ENCODE assay signal across 11 cellular contexts in the genomic region with DNA sequence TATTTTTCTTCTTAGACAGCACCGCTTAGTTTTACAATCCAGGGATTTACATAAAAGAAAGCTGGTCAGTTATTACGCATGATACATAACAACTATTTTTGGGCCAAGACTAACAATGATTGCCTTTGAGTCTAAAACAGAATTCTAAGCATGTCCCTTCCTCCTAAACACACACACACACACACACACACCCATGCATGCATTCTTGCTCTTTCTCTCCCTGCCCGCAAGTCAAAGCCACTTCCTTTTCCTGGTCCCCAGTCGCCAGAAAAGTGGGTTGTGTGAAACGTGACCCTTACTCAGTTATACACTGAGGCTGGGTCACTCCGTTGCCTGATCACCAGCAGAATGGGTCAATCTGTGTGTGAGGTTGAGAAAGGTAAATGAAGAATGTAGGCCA. TPM values are rescaled to one million over a fixed set of nuclear protein-coding genes. Genes with fewer than 3 reads are reported as not detected.
A peak's percentile ranks its signal among the peaks of the same experiment; 100 is the strongest.
DNase-seq lines count a peak whose midpoint lies in the region; ATAC-seq and TF ChIP-seq lines count a peak whose summit lies in the region.
"Had no signal": no experiment of that assay in that cellular context is flagged by ENCODE, and none has a peak within 500 bp of the region (broad histone marks: within the 10 kb centered on the region; RNA-seq: fewer than 3 reads in every experiment).

No MANE protein-coding gene starts in this region.

- H3K9ac ChIP-seq in IMR-90 (ENCODE audit: low read depth, low read length): no peak overlapping the region

- H3K27ac ChIP-seq in IMR-90 (ENCODE audit: insufficient read depth, low read length) (peak overlapping the region; percentile 63), gastroesophageal sphincter (peak overlapping the region in 2 of 4 donors; percentile 12 to 17)

- H3K27me3 ChIP-seq in IMR-90 (ENCODE audit: control insufficient read depth, insufficient read depth, low read length) (no peaks in the 10 kb centered on the region), gastroesophageal sphincter (no peaks in the 10 kb centered on the region)

- peak overlapping the region; percentile 63; the same call in 1 of the 2 replicates for H2BK120ac ChIP-seq in IMR-90 (ENCODE audit: low read depth, low read length)

- H3K27ac Mint-ChIP-seq in activated T-helper 1 cell treated with anti-CD3 and anti-CD28 coated beads, Interleukin-12 subunit alpha, Interleukin-12 subunit beta, Interleukin-2, Interleukin-4 antibody, amounts not matched to agents 30 ng/mL and 10 ng/mL and 1 ng/mL, durations not matched to agents 14 hours and 24 hours and 36 hours: no peak overlapping the region
- H3K27ac Mint-ChIP-seq: HFFc6 had no signal

- peaks cover 8% of the 10 kb centered on the region; the same call in 1 of the 2 replicates for H3K36me3 ChIP-seq in IMR-90 (ENCODE audit: control insufficient read depth, insufficient read depth, low read length)
- H3K36me3 ChIP-seq in gastroesophageal sphincter: no peaks in the 10 kb centered on the region

- no peak overlapping the region for H2AK9ac ChIP-seq in IMR-90 (replicated peaks; ENCODE audit: low read depth, low read length, poor library complexity)

- H3K4me3 ChIP-seq in IMR-90 (ENCODE audit: insufficient read depth, low read depth, low read length) (no peak overlapping the region), gastroesophageal sphincter (no peak overlapping the region)

- no peaks in the 10 kb centered on the region for H3K27me3 Mint-ChIP-seq in activated T-helper 1 cell treated with anti-CD3 and anti-CD28 coated beads, Interleukin-12 subunit alpha, Interleukin-12 subunit beta, Interleukin-2, Interleukin-4 antibody, amounts not matched to agents 30 ng/mL and 10 ng/mL and 1 ng/mL, durations not matched to agents 14 hours and 24 hours and 36 hours (ENCODE audit: insufficient read depth)

- BruUV-seq in IMR-90 (replicated peaks; lab: Mats Ljungman, UMichigan): no TSS peak

- peak overlapping the region; percentile 78; the same call in 1 of the 2 replicates for H3K4ac ChIP-seq in IMR-90 (ENCODE audit: low read depth, low read length)

- DNase-seq in AML-193 (lab: John Stamatoyannopoulos, UW): peak; percentile 73 to 80
- DNase-seq in IMR-90: peak; percentile 76
- DNase-seq in activated T-helper 1 cell treated with anti-CD3 and anti-CD28 coated beads, Interleukin-12 subunit alpha, Interleukin-12 subunit beta, Interleukin-2, Interleukin-4 antibody, amounts not matched to agents 30 ng/mL and 10 ng/mL and 1 ng/mL, durations not matched to agents 14 hours and 24 hours and 36 hours (ENCODE audit: low spot score): peak; percentile 55
- peak; percentile 13 for DNase-seq in kidney glomerular epithelial cell (lab: John Stamatoyannopoulos, UW)
- DNase-seq in activated CD4-positive, CD25-positive, alpha-beta regulatory T cell (lab: John Stamatoyannopoulos, UW): no peak
- no peak for DNase-seq in NCI-H187 (lab: John Stamatoyannopoulos, UW)
- DNase-seq: HFFc6; stimulated activated naive CD4-positive, alpha-beta T cell treated with Interleukin-2 at 50 U/mL for 16 hours had no signal

- H3K36me3 Mint-ChIP-seq in activated T-helper 1 cell treated with anti-CD3 and anti-CD28 coated beads, Interleukin-12 subunit alpha, Interleukin-12 subunit beta, Interleukin-2, Interleukin-4 antibody, amounts not matched to agents 30 ng/mL and 10 ng/mL and 1 ng/mL, durations not matched to agents 14 hours and 24 hours and 36 hours (ENCODE audit: low read depth): peaks cover 35% of the 10 kb centered on the region

- peaks cover 30 to 42% of the 10 kb centered on the region in 2 experiments for H3K79me1 ChIP-seq in IMR-90 (ENCODE audit: low read depth in 1 of 2, low read length in 2 of 2)

- POLR2A ChIA-PET in IMR-90 (lab: Charles Lee; ENCODE audit: unreplicated experiment): no interaction called here

- H2BK5ac ChIP-seq in IMR-90 (ENCODE audit: low read depth, low read length, poor library complexity, severe bottlenecking): peak overlapping the region; percentile 31

- peak overlapping the region; percentile 84; the same call in 1 of the 2 replicates for H2AK5ac ChIP-seq in IMR-90 (ENCODE audit: low read depth, low read length)

- no peak overlapping the region for H3K56ac ChIP-seq in IMR-90 (ENCODE audit: extremely low read depth, insufficient read depth, low read length)

- no peak overlapping the region for H2BK20ac ChIP-seq in IMR-90 (ENCODE audit: low read depth, low read length)

- TF ChIP-seq POLR2A in IMR-90 (IDR thresholded peaks at IDR 0.05; ENCODE audit: low read depth, low read length) (no peak), gastroesophageal sphincter (IDR thresholded peaks at IDR 0.05) (no peak)

- H4K8ac ChIP-seq in IMR-90 (ENCODE audit: low read depth in 2 of 2, low read length in 2 of 2): peak overlapping the region; percentile 29 to 57; a peak in 2 of 4 replicates

- H4K20me1 ChIP-seq in IMR-90 (ENCODE audit: insufficient read depth, low read length): peaks cover 7% of the 10 kb centered on the region; the same call in 1 of the 2 replicates

- no peaks in the 10 kb centered on the region for H3K9me3 ChIP-seq in IMR-90 (ENCODE audit: control insufficient read depth, insufficient read depth, low read length)
- H3K9me3 ChIP-seq in gastroesophageal sphincter: no peaks in the 10 kb centered on the region

- peak; percentile 22; the same call in 1 of the 2 replicates for ATAC-seq in IMR-90 (ENCODE audit: low read depth)
- no peak for ATAC-seq in HG03139 (IDR thresholded peaks at IDR 0.05; ENCODE audit: unreplicated experiment)
- ATAC-seq in gastroesophageal sphincter: no peak

- H2AFZ ChIP-seq in IMR-90 (replicated peaks; ENCODE audit: low read length, poor library complexity): peak overlapping the region; percentile 50

- no peak overlapping the region for H3K4me3 Mint-ChIP-seq in activated T-helper 1 cell treated with anti-CD3 and anti-CD28 coated beads, Interleukin-12 subunit alpha, Interleukin-12 subunit beta, Interleukin-2, Interleukin-4 antibody, amounts not matched to agents 30 ng/mL and 10 ng/mL and 1 ng/mL, durations not matched to agents 14 hours and 24 hours and 36 hours
- H3K4me3 Mint-ChIP-seq: HFFc6, mesothelial cell of epicardium had no signal

- dilution Hi-C loops in IMR-90 (cut with HindIII; ENCODE audit: low sequenced_read_pairs, unreplicated experiment): no loop called here

- intact Hi-C loops in IMR-90 (cut with micrococcal nuclease): no loop called here
- intact Hi-C loops in activated T-helper 1 cell treated with anti-CD3 and anti-CD28 coated beads, Interleukin-12 subunit alpha, Interleukin-12 subunit beta, Interleukin-2, Interleukin-4 antibody, amounts not matched to agents 30 ng/mL and 10 ng/mL and 1 ng/mL, durations not matched to agents 14 hours and 24 hours and 36 hours (cut with micrococcal nuclease): no loop called here

- H4K91ac ChIP-seq in IMR-90 (ENCODE audit: insufficient read depth, low read depth, low read length): peak overlapping the region; percentile 48

- no peaks in the 10 kb centered on the region for H3K9me3 Mint-ChIP-seq in activated T-helper 1 cell treated with anti-CD3 and anti-CD28 coated beads, Interleukin-12 subunit alpha, Interleukin-12 subunit beta, Interleukin-2, Interleukin-4 antibody, amounts not matched to agents 30 ng/mL and 10 ng/mL and 1 ng/mL, durations not matched to agents 14 hours and 24 hours and 36 hours
- H3K9me3 Mint-ChIP-seq: HFFc6, mesothelial cell of epicardium had no signal

- 0 out of 2 replicates have a peak overlapping the region, but pooled peaks have one; percentile 24 for H3K4me2 ChIP-seq in IMR-90 (ENCODE audit: low read depth, low read length)

- WGBS in IMR-90 (ENCODE audit: extremely low coverage in 2 of 2, insufficient read length in 1 of 2), 2 experiments: 0% methylated on average over 1 of the region's 6 CpGs; no CpG with 5 or more reads in 1 of the 2 experiments
- WGBS in gastroesophageal sphincter (ENCODE audit: low coverage in 1 of 2), 2 donors: 79 to 83% methylated on average over 6 of the region's 6 CpGs

- TF ChIP-seq EP300 in gastroesophageal sphincter (IDR thresholded peaks at IDR 0.05): no peak

- H2BK15ac ChIP-seq in IMR-90 (ENCODE audit: low read depth, low read length): peak overlapping the region; percentile 87; the same call in 1 of the 3 replicates

- in situ Hi-C loops in IMR-90 (cut with MboI; ENCODE audit: low sequenced_read_pairs): no loop called here

- CTCF ChIA-PET in IMR-90 (lab: Yijun Ruan, JAX): no interaction called here

- no peak overlapping the region for H4K5ac ChIP-seq in IMR-90 (ENCODE audit: low read depth, low read length)

- peaks cover 10% of the 10 kb centered on the region for H3K9me1 ChIP-seq in IMR-90 (ENCODE audit: insufficient read depth, low read length)

- no peak overlapping the region for H3K23ac ChIP-seq in IMR-90 (ENCODE audit: low read depth, low read length)

- TF ChIP-seq RAD21 in IMR-90 (IDR thresholded peaks at IDR 0.05; ENCODE audit: low read length): no peak

- peak overlapping the region; percentile 50; the same call in 1 of the 2 replicates for H3K14ac ChIP-seq in IMR-90 (replicated peaks; ENCODE audit: low read depth, low read length)

- H3K4me1 ChIP-seq in IMR-90 (ENCODE audit: control insufficient read depth, insufficient read depth, low read length): peaks cover 17% of the 10 kb centered on the region
- peaks cover 0 to 47% (median 2%) of the 10 kb centered on the region in 3 donors for H3K4me1 ChIP-seq in gastroesophageal sphincter

- peaks cover 27% of the 10 kb centered on the region for H3K4me1 Mint-ChIP-seq in activated T-helper 1 cell treated with anti-CD3 and anti-CD28 coated beads, Interleukin-12 subunit alpha, Interleukin-12 subunit beta, Interleukin-2, Interleukin-4 antibody, amounts not matched to agents 30 ng/mL and 10 ng/mL and 1 ng/mL, durations not matched to agents 14 hours and 24 hours and 36 hours (ENCODE audit: low read depth)

- TF ChIP-seq CTCF in IMR-90 (conservative IDR thresholded peaks at IDR 0.05; ENCODE audit: low read depth, low read length) (no peak), gastroesophageal sphincter (IDR thresholded peaks at IDR 0.05) (no peak)

- 0 out of 2 replicates have a peak overlapping the region, but pooled peaks have one; percentile 32 for H3K18ac ChIP-seq in IMR-90 (ENCODE audit: low read depth, low read length)

TF ChIP-seq in IMR-90, 13 proteins besides CTCF, POLR2A, EP300 and RAD21 (continues in another document):
- no peak for TF ChIP-seq MXI1 (IDR thresholded peaks at IDR 0.05; ENCODE audit: borderline replicate concordance, low read depth, low read length)

RNA-seq across cellular contexts. Expression of gene FYN, which starts 31.4 kb away (rescaled TPM):
- total RNA-seq in IMR-90 (2012; rRNA removed): 36.4 and 41.1 TPM in 2 replicates
- polyA plus RNA-seq in IMR-90 (2012; rRNA removed): 30.8 and 35.1 TPM in 2 replicates
- polyA plus RNA-seq in IMR-90 (2012; cell fraction: cytosol; rRNA removed): 41.7 and 98.8 TPM in 2 replicates
- polyA plus RNA-seq in IMR-90 (2012; cell fraction: nucleus; rRNA removed; ENCODE audit: low replicate concordance): 36.3 and 72.0 TPM in 2 replicates
- 347 and 355 TPM in 2 replicates for total RNA-seq in activated T-helper 1 cell treated with anti-CD3 and anti-CD28 coated beads, Interleukin-12 subunit alpha, Interleukin-12 subunit beta, Interleukin-2, Interleukin-4 antibody, amounts not matched to agents 30 ng/mL and 10 ng/mL and 1 ng/mL, durations not matched to agents 14 hours and 24 hours and 36 hours
- 100 to 1,000 TPM in 1 of 4 donors, 10 to 100 TPM in 3; 58.6 to 101 (median 69.9) TPM for total RNA-seq in gastroesophageal sphincter

Comparison
In these comparisons a context has a peak if more than half of its experiments do, and no peak if none do; other contexts are left out.
1. DNase-seq: peak in AML-193 (2 of 2), IMR-90 (single experiment), activated T-helper 1 cell treated with anti-CD3 and anti-CD28 coated beads, Interleukin-12 subunit alpha, Interleukin-12 subunit beta, Interleukin-2, Interleukin-4 antibody, amounts not matched to agents 30 ng/mL and 10 ng/mL and 1 ng/mL, durations not matched to agents 14 hours and 24 hours and 36 hours (single experiment) and kidney glomerular epithelial cell (single experiment); none in activated CD4-positive, CD25-positive, alpha-beta regulatory T cell (0 of 4) and NCI-H187 (0 of 2).